15 cellular contexts compared by ENCODE assay signal in genomic region chr15:77840962-77841361, GRCh38.
DNase-seq lines count a peak whose midpoint lies in the region; TF ChIP-seq lines count a peak whose summit lies in the region.
"Had no signal": no experiment of that assay in that cellular context is flagged by ENCODE, and none has a peak within 500 bp of the region (broad histone marks: within the 10 kb centered on the region; RNA-seq: fewer than 3 reads in every experiment).

No MANE protein-coding gene starts in this region.

- no peaks in the 10 kb centered on the region for H3K4me1 Mint-ChIP-seq in activated T-helper 1 cell treated with anti-CD3 and anti-CD28 coated beads, Interleukin-12 subunit alpha, Interleukin-12 subunit beta, Interleukin-2, Interleukin-4 antibody, amounts not matched to agents 30 ng/mL and 10 ng/mL and 1 ng/mL, durations not matched to agents 14 hours and 24 hours and 36 hours (ENCODE audit: low read depth)
- H3K4me1 Mint-ChIP-seq: stimulated activated naive CD8-positive, alpha-beta T cell treated with anti-CD3 and anti-CD28 coated beads, Interleukin-15, amount 100 ng/mL, for 72 hours had no signal

- no peaks in the 10 kb centered on the region for H3K79me2 ChIP-seq in SK-N-SH (ENCODE audit: insufficient read depth)

- no peaks in the 10 kb centered on the region for H3K9me2 ChIP-seq in SK-N-SH

- H3K36me3 ChIP-seq in SK-N-SH (replicated peaks in 1 of 2; ENCODE audit: control insufficient read depth in 1 of 2, insufficient read depth in 2 of 2, low read length in 1 of 2): no peaks in the 10 kb centered on the region
- H3K36me3 ChIP-seq: gastroesophageal sphincter, WERI-Rb-1 had no signal

- H3K9me3 ChIP-seq in SK-N-SH: no peaks in the 10 kb centered on the region

- no peak for TF ChIP-seq RAD21 in SK-N-SH (IDR thresholded peaks at IDR 0.05; ENCODE audit: low read length)

- H3K27ac Mint-ChIP-seq in activated T-helper 1 cell treated with anti-CD3 and anti-CD28 coated beads, Interleukin-12 subunit alpha, Interleukin-12 subunit beta, Interleukin-2, Interleukin-4 antibody, amounts not matched to agents 30 ng/mL and 10 ng/mL and 1 ng/mL, durations not matched to agents 14 hours and 24 hours and 36 hours: no peak overlapping the region

- no peaks in the 10 kb centered on the region for H3K9me3 Mint-ChIP-seq in activated T-helper 1 cell treated with anti-CD3 and anti-CD28 coated beads, Interleukin-12 subunit alpha, Interleukin-12 subunit beta, Interleukin-2, Interleukin-4 antibody, amounts not matched to agents 30 ng/mL and 10 ng/mL and 1 ng/mL, durations not matched to agents 14 hours and 24 hours and 36 hours

- H3K4me3 Mint-ChIP-seq in activated T-helper 1 cell treated with anti-CD3 and anti-CD28 coated beads, Interleukin-12 subunit alpha, Interleukin-12 subunit beta, Interleukin-2, Interleukin-4 antibody, amounts not matched to agents 30 ng/mL and 10 ng/mL and 1 ng/mL, durations not matched to agents 14 hours and 24 hours and 36 hours: no peak overlapping the region
- H3K4me3 Mint-ChIP-seq: stimulated activated naive CD8-positive, alpha-beta T cell treated with anti-CD3 and anti-CD28 coated beads, Interleukin-15, amount 100 ng/mL, for 72 hours had no signal

- DNase-seq in H4 (ENCODE audit: low spot score): peak; percentile 80
- DNase-seq in SK-N-SH: no peak
- peak; percentile 86 for DNase-seq in fibroblast of mammary gland (ENCODE audit: low read depth)
- DNase-seq in skeletal muscle cell (ENCODE audit: low read depth): peak; percentile 45
- no peak for DNase-seq in NK-92 (lab: John Stamatoyannopoulos, UW; ENCODE audit: unreplicated experiment)
- no peak for DNase-seq in activated T-helper 1 cell treated with anti-CD3 and anti-CD28 coated beads, Interleukin-12 subunit alpha, Interleukin-12 subunit beta, Interleukin-2, Interleukin-4 antibody, amounts not matched to agents 30 ng/mL and 10 ng/mL and 1 ng/mL, durations not matched to agents 14 hours and 24 hours and 36 hours (ENCODE audit: low spot score)
- no peak for DNase-seq in NCI-H774 (lab: John Stamatoyannopoulos, UW)
- DNase-seq in activated CD4-positive, CD25-positive, alpha-beta regulatory T cell treated with anti-CD3 and anti-CD28 coated beads, Interleukin-2, amount 50 U/mL, for 72 hours: no peak
- DNase-seq: activated T-cell treated with anti-CD3 and anti-CD28 coated beads, Interleukin-2, amount 50 U/mL, for 48 hours; cerebellar nuclear complex; SHP77; stimulated activated CD4-positive, alpha-beta T cell treated with anti-CD3 and anti-CD28 coated beads, Interleukin-4, amount 100 ng/mL, for 4 hours; stimulated activated naive CD8-positive, alpha-beta T cell treated with anti-CD3 and anti-CD28 coated beads, Interleukin-15, amount 100 ng/mL, for 72 hours; WERI-Rb-1 had no signal

- CTCF ChIA-PET in SK-N-SH (lab: Yijun Ruan, JAX): interaction anchor here (0.8 to 1.1 kb wide), 5 partner anchors 20 to 400 kb away, joined by 3 to 5 read pairs (median 3); no protein-coding TSS in a partner anchor

- 33% methylated on average over 9 of the region's 9 CpGs for WGBS in SK-N-SH (ENCODE audit: low lambda C conversion rate)

- no peak overlapping the region for H3K27ac ChIP-seq in SK-N-SH (ENCODE audit: low read depth in 2 of 2, low read length in 1 of 2)
- H3K27ac ChIP-seq: gastroesophageal sphincter, WERI-Rb-1 had no signal

- H3F3A ChIP-seq in SK-N-SH (replicated peaks; ENCODE audit: insufficient read depth): no peaks in the 10 kb centered on the region

- H3K27me3 Mint-ChIP-seq in activated T-helper 1 cell treated with anti-CD3 and anti-CD28 coated beads, Interleukin-12 subunit alpha, Interleukin-12 subunit beta, Interleukin-2, Interleukin-4 antibody, amounts not matched to agents 30 ng/mL and 10 ng/mL and 1 ng/mL, durations not matched to agents 14 hours and 24 hours and 36 hours (ENCODE audit: insufficient read depth): peaks cover 1% of the 10 kb centered on the region

- no peak overlapping the region for H2AFZ ChIP-seq in SK-N-SH (ENCODE audit: low read depth)

- no peak for TF ChIP-seq EP300 in SK-N-SH (IDR thresholded peaks at IDR 0.05; ENCODE audit: borderline replicate concordance in 1 of 2, low read depth in 1 of 2, low read length in 1 of 2)

- H4K20me1 ChIP-seq in SK-N-SH (ENCODE audit: insufficient read depth): no peaks in the 10 kb centered on the region

- peaks cover 6 to 10% of the 10 kb centered on the region in 2 experiments; a peak in 2 of 4 replicates for H3K4me1 ChIP-seq in SK-N-SH (ENCODE audit: control insufficient read depth in 1 of 2, insufficient read depth in 2 of 2, low read depth in 1 of 2, low read length in 1 of 2)
- H3K4me1 ChIP-seq: gastroesophageal sphincter had no signal

- peaks cover 18% of the 10 kb centered on the region; the same call in 1 of the 2 replicates for H3K27me3 ChIP-seq in SK-N-SH (ENCODE audit: insufficient read depth)

- H3K4me3 ChIP-seq in SK-N-SH (ENCODE audit: low read depth in 2 of 2, low read length in 1 of 2) (no peak overlapping the region), fibroblast of mammary gland (ENCODE audit: control insufficient read depth, low read depth, low read length) (no peak overlapping the region), skeletal muscle cell (ENCODE audit: low read depth, low read length) (no peak overlapping the region)
- H3K4me3 ChIP-seq: gastroesophageal sphincter had no signal

- TF ChIP-seq CTCF in SK-N-SH (IDR thresholded peaks at IDR 0.05) (no peak), fibroblast of mammary gland (conservative IDR thresholded peaks at IDR 0.05; ENCODE audit: control insufficient read depth, insufficient read depth, low read depth, low read length) (no peak)

- no peaks in the 10 kb centered on the region for H3K36me3 Mint-ChIP-seq in activated T-helper 1 cell treated with anti-CD3 and anti-CD28 coated beads, Interleukin-12 subunit alpha, Interleukin-12 subunit beta, Interleukin-2, Interleukin-4 antibody, amounts not matched to agents 30 ng/mL and 10 ng/mL and 1 ng/mL, durations not matched to agents 14 hours and 24 hours and 36 hours (ENCODE audit: low read depth)

- POLR2A ChIA-PET in SK-N-SH (lab: Yijun Ruan, JAX): no interaction called here

- H3K9ac ChIP-seq in SK-N-SH: no peak overlapping the region

- H3K4me2 ChIP-seq in SK-N-SH: no peak overlapping the region

- intact Hi-C loops in activated T-helper 1 cell treated with anti-CD3 and anti-CD28 coated beads, Interleukin-12 subunit alpha, Interleukin-12 subunit beta, Interleukin-2, Interleukin-4 antibody, amounts not matched to agents 30 ng/mL and 10 ng/mL and 1 ng/mL, durations not matched to agents 14 hours and 24 hours and 36 hours (cut with micrococcal nuclease): no loop called here

TF ChIP-seq in SK-N-SH, 30 proteins besides CTCF, POLR2A, EP300 and RAD21:
- TF ChIP-seq, protein P1, sequence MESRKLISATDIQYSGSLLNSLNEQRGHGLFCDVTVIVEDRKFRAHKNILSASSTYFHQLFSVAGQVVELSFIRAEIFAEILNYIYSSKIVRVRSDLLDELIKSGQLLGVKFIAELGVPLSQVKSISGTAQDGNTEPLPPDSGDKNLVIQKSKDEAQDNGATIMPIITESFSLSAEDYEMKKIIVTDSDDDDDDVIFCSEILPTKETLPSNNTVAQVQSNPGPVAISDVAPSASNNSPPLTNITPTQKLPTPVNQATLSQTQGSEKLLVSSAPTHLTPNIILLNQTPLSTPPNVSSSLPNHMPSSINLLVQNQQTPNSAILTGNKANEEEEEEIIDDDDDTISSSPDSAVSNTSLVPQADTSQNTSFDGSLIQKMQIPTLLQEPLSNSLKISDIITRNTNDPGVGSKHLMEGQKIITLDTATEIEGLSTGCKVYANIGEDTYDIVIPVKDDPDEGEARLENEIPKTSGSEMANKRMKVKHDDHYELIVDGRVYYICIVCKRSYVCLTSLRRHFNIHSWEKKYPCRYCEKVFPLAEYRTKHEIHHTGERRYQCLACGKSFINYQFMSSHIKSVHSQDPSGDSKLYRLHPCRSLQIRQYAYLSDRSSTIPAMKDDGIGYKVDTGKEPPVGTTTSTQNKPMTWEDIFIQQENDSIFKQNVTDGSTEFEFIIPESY (IDR thresholded peaks at IDR 0.05; ENCODE audit: borderline replicate concordance, low read depth): no peak
- TF ChIP-seq RCOR1 (IDR thresholded peaks at IDR 0.05; ENCODE audit: low read length) (no peak), FOSL2 (IDR thresholded peaks at IDR 0.05; ENCODE audit: borderline replicate concordance, low read depth) (0 out of 2 replicates have a peak, but pooled peaks have one; percentile 46), NFIC (IDR thresholded peaks at IDR 0.05; ENCODE audit: borderline replicate concordance) (peak; percentile 18; the same call in 1 of the 2 replicates), TCF12 (IDR thresholded peaks at IDR 0.05) (peak; percentile 37)

Comparison
In these comparisons a context has a peak if more than half of its experiments do, and no peak if none do; other contexts are left out.
1. DNase-seq: peak in H4 (single experiment), fibroblast of mammary gland (single experiment) and skeletal muscle cell (single experiment); none in SK-N-SH (single experiment), NK-92 (single experiment), activated T-helper 1 cell treated with anti-CD3 and anti-CD28 coated beads, Interleukin-12 subunit alpha, Interleukin-12 subunit beta, Interleukin-2, Interleukin-4 antibody, amounts not matched to agents 30 ng/mL and 10 ng/mL and 1 ng/mL, durations not matched to agents 14 hours and 24 hours and 36 hours (single experiment), NCI-H774 (single experiment) and activated CD4-positive, CD25-positive, alpha-beta regulatory T cell treated with anti-CD3 and anti-CD28 coated beads, Interleukin-2, amount 50 U/mL, for 72 hours (single experiment).